In the genomic region with DNA sequence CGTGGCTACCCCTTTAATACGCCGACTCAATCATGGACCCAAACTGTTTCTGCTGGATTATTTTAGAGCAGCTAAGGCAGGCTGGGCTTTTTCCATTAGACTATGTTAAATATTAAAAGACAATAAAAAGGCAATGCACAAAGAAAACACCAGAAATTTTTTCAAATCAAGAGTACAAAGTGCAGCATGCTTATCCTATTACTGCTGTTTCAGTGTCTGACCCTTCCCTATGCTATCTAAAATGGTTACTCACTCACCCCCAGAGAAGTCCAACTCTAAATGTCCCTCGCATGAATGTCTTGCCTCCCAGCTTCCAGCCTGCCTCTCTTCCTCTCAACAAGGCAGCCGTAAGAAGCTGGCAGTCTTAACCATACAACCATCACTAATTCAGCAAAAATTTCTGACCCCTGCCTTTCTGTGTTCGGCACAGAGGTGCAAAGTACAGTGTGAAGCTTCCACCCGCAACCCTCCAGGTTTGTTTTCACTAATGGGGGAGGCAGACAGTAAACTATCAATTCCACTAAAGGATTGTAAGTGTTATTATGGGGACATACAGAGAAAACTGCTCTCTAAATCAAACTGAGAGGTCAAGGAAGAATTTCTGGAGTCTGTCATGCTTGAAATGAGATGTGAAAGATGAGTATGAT, we compare ENCODE assay signal across 13 cellular contexts.
"Had no signal": no experiment of that assay in that cellular context is flagged by ENCODE, and none has a peak within 500 bp of the region (broad histone marks: within the 10 kb centered on the region; RNA-seq: fewer than 3 reads in every experiment).

No MANE protein-coding gene starts in this region.

- H3K9me3 ChIP-seq: pancreas, prostate gland, sigmoid colon had no signal

- FAIRE-seq: colon, pancreas had no signal

- ATAC-seq: foreskin keratinocyte, left lobe of liver, pancreas had no signal

- H3K4me3 ChIP-seq: pancreas, prostate gland, sigmoid colon, skin epidermis had no signal

- DNase-seq: cerebellar nuclear complex; dermis blood vessel endothelial cell; foreskin keratinocyte; occipital lobe; pancreas; sigmoid colon; stimulated activated CD4-positive, alpha-beta T cell treated with anti-CD3 and anti-CD28 coated beads, Interleukin-12 subunit alpha, Interleukin-12 subunit beta, amount 100 ng/mL, for 4 hours; stimulated activated naive CD4-positive, alpha-beta T cell treated with Interleukin-2 at 50 U/mL for 16 hours; trophoblast cell had no signal

- H3K27me3 ChIP-seq: pancreas had no signal

- H3K4me1 ChIP-seq: foreskin keratinocyte, pancreas, prostate gland, sigmoid colon had no signal

- H3K36me3 ChIP-seq: pancreas, prostate gland, sigmoid colon had no signal

- H3K27ac ChIP-seq: foreskin keratinocyte, pancreas, prostate gland, sigmoid colon, skin epidermis had no signal
